16 cellular contexts compared by ENCODE assay signal in the genomic region with DNA sequence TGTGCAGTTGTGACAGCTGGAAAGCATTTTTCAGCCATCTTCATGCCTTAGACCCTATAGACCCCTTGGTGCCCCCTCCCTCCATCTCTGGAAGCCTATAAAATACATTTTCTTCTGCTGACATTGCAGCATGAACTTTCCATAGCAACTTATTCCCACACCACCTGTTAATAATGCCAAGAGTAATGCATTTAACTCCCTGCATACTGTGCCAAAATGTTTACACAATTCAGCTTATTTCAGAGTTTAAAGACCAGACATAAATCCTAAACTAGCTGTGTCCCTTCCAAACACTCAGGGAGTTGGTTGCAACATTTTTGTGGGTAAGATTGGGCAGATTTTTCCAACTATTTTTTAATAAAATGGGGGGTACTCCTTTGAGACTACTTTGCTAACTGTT.
"Had no signal": no experiment of that assay in that cellular context is flagged by ENCODE, and none has a peak within 500 bp of the region (broad histone marks: within the 10 kb centered on the region; RNA-seq: fewer than 3 reads in every experiment).

No MANE protein-coding gene starts in this region.

- H3K4me1 ChIP-seq: upper lobe of left lung had no signal

- H3K9me3 ChIP-seq: heart right ventricle, left ventricle myocardium inferior, upper lobe of left lung had no signal

- ATAC-seq: heart right ventricle, natural killer cell, WTC11 had no signal

- DNase-seq: activated gamma-delta T cell treated with Interleukin-2 at 50 U/mL for 16 hours; activated T-cell treated with anti-CD3 and anti-CD28 coated beads, Interleukin-2, amount 50 U/mL, for 1 hour; central memory CD4-positive, alpha-beta T cell; dermis blood vessel endothelial cell; effector CD8-positive, alpha-beta T cell; erythroblast; heart right ventricle; left ventricle myocardium inferior; natural killer cell; retina; stimulated activated CD4-positive, alpha-beta T cell treated with anti-CD3 and anti-CD28 coated beads, Interleukin-4, amount 100 ng/mL, for 24 hours; stimulated activated naive CD4-positive, alpha-beta T cell treated with Interleukin-2 at 50 U/mL for 16 hours; T-helper 9 cell; upper lobe of left lung had no signal

- FAIRE-seq: astrocyte had no signal

- H3K4me3 ChIP-seq: heart right ventricle, left ventricle myocardium inferior, upper lobe of left lung had no signal

- H3K27me3 ChIP-seq: heart right ventricle, upper lobe of left lung had no signal

- H3K36me3 ChIP-seq: heart right ventricle, left ventricle myocardium inferior, upper lobe of left lung had no signal

- H3K27ac ChIP-seq: heart right ventricle, left ventricle myocardium inferior, upper lobe of left lung had no signal
